Comparison of ENCODE assay signal across 14 cellular contexts in genomic region chr2:190563109-190563508, GRCh38. TPM values are rescaled to one million over a fixed set of nuclear protein-coding genes. Genes with fewer than 3 reads are reported as not detected.
A peak's percentile ranks its signal among the peaks of the same experiment; 100 is the strongest.
DNase-seq lines count a peak whose midpoint lies in the region; ATAC-seq lines count a peak whose summit lies in the region.
"Had no signal": no experiment of that assay in that cellular context is flagged by ENCODE, and none has a peak within 500 bp of the region (broad histone marks: within the 10 kb centered on the region; RNA-seq: fewer than 3 reads in every experiment).

No MANE protein-coding gene starts in this region.

- H3K27me3 ChIP-seq in CD8-positive, alpha-beta memory T cell (ENCODE audit: insufficient read depth, low read length, poor library complexity, severe bottlenecking) = no peaks in the 10 kb centered on the region
- H3K27me3 ChIP-seq: cardiac muscle cell, foreskin keratinocyte, upper lobe of left lung had no signal

- CTCF ChIA-PET in CD8-positive, alpha-beta memory T cell (lab: Charles Lee) = no interaction called here

- H3K36me3 Mint-ChIP-seq in CD8-positive, alpha-beta memory T cell = peaks cover 1 to 23% (median 2%) of the 10 kb centered on the region in 3 donors
- H3K36me3 Mint-ChIP-seq in activated naive CD4-positive, alpha-beta T cell treated with anti-CD3 and anti-CD28 coated beads, Interleukin-2, amount 50 U/mL, for 24 hours = peaks cover 4% of the 10 kb centered on the region

- peaks cover 12 to 15% (median 13%) of the 10 kb centered on the region in 5 donors for H3K9me3 Mint-ChIP-seq in CD8-positive, alpha-beta memory T cell
- H3K9me3 Mint-ChIP-seq in activated naive CD4-positive, alpha-beta T cell treated with anti-CD3 and anti-CD28 coated beads, Interleukin-2, amount 50 U/mL, for 24 hours = peaks cover 10% of the 10 kb centered on the region

- peaks cover 16 to 19% (median 17%) of the 10 kb centered on the region in 3 donors for H3K4me1 Mint-ChIP-seq in CD8-positive, alpha-beta memory T cell
- peaks cover 43% of the 10 kb centered on the region for H3K4me1 Mint-ChIP-seq in activated naive CD4-positive, alpha-beta T cell treated with anti-CD3 and anti-CD28 coated beads, Interleukin-2, amount 50 U/mL, for 24 hours

- peak overlapping the region in 4 of 7 donors; percentile 6 to 60 (median 38) for H3K4me3 Mint-ChIP-seq in CD8-positive, alpha-beta memory T cell
- H3K4me3 Mint-ChIP-seq in activated naive CD4-positive, alpha-beta T cell treated with anti-CD3 and anti-CD28 coated beads, Interleukin-2, amount 50 U/mL, for 24 hours = peak overlapping the region; percentile 61

- H3K9me3 ChIP-seq in CD8-positive, alpha-beta memory T cell (ENCODE audit: low read length) = no peaks in the 10 kb centered on the region

- no peak overlapping the region for H3K27ac ChIP-seq in CD8-positive, alpha-beta memory T cell (ENCODE audit: low read depth, low read length)
- H3K27ac ChIP-seq: cardiac muscle cell, foreskin keratinocyte, upper lobe of left lung had no signal

- H3K4me3 ChIP-seq in CD8-positive, alpha-beta memory T cell (ENCODE audit: low read length) = no peak overlapping the region
- H3K4me3 ChIP-seq: cardiac muscle cell, upper lobe of left lung had no signal

- peaks cover 8% of the 10 kb centered on the region for H3K4me1 ChIP-seq in CD8-positive, alpha-beta memory T cell (ENCODE audit: insufficient read depth, low read length)
- H3K4me1 ChIP-seq: foreskin keratinocyte, upper lobe of left lung had no signal

- DNase-seq in CD8-positive, alpha-beta memory T cell = peak in 1 of 5 donors; percentile 52
- DNase-seq in stimulated activated CD4-positive, alpha-beta T cell treated with anti-CD3 and anti-CD28 coated beads, Interleukin-1b, Interleukin-23, amount 100 ng/mL, for 24 hours (ENCODE audit: low read depth in 4 of 4, low spot score in 1 of 4) = peak; percentile 0 to 21 (median 4)
- no peak for DNase-seq in NCI-H146 treated with DMSO at 0.1 percent for 48 hours (lab: John Stamatoyannopoulos, UW; ENCODE audit: unreplicated experiment)
- no peak for DNase-seq in central memory CD4-positive, alpha-beta T cell
- no peak for DNase-seq in DMS 273 treated with DMSO at 0.1 percent for 48 hours (lab: John Stamatoyannopoulos, UW)
- DNase-seq: C1 segment of cervical spinal cord, foreskin keratinocyte, mesenchymal stem cell, T-helper 9 cell had no signal

- H3K27me3 Mint-ChIP-seq in CD8-positive, alpha-beta memory T cell = no peaks in the 10 kb centered on the region
- H3K27me3 Mint-ChIP-seq in activated naive CD4-positive, alpha-beta T cell treated with anti-CD3 and anti-CD28 coated beads, Interleukin-2, amount 50 U/mL, for 24 hours = no peaks in the 10 kb centered on the region

- POLR2A ChIA-PET in CD8-positive, alpha-beta memory T cell (lab: Charles Lee) = no interaction called here

- H3K27ac Mint-ChIP-seq in CD8-positive, alpha-beta memory T cell = peak overlapping the region; percentile 24 to 91 (median 82)
- peak overlapping the region; percentile 83 for H3K27ac Mint-ChIP-seq in activated naive CD4-positive, alpha-beta T cell treated with anti-CD3 and anti-CD28 coated beads, Interleukin-2, amount 50 U/mL, for 24 hours

- ATAC-seq in HG02870 (IDR thresholded peaks at IDR 0.05; ENCODE audit: unreplicated experiment) (peak; percentile 50), GM18909 (IDR thresholded peaks at IDR 0.05; ENCODE audit: poor library complexity, unreplicated experiment) (no peak)
- ATAC-seq: foreskin keratinocyte had no signal

- H3K36me3 ChIP-seq in CD8-positive, alpha-beta memory T cell (ENCODE audit: insufficient read depth, low read length) = no peaks in the 10 kb centered on the region
- H3K36me3 ChIP-seq: cardiac muscle cell, upper lobe of left lung had no signal

RNA-seq across cellular contexts. Expression of gene NEMP2, which starts 28.6 kb away (rescaled TPM):
- total RNA-seq in CD8-positive, alpha-beta memory T cell = 10 to 100 TPM; 16.9 to 17.5 TPM
- polyA plus RNA-seq in CD8-positive, alpha-beta memory T cell = 10.5 TPM

Comparison
In these comparisons a context has a peak if more than half of its experiments do, and no peak if none do; other contexts are left out.
1. DNase-seq: peak in stimulated activated CD4-positive, alpha-beta T cell treated with anti-CD3 and anti-CD28 coated beads, Interleukin-1b, Interleukin-23, amount 100 ng/mL, for 24 hours (4 of 4); none in NCI-H146 treated with DMSO at 0.1 percent for 48 hours (single experiment), central memory CD4-positive, alpha-beta T cell (single experiment) and DMS 273 treated with DMSO at 0.1 percent for 48 hours (single experiment).